In the genomic region with DNA sequence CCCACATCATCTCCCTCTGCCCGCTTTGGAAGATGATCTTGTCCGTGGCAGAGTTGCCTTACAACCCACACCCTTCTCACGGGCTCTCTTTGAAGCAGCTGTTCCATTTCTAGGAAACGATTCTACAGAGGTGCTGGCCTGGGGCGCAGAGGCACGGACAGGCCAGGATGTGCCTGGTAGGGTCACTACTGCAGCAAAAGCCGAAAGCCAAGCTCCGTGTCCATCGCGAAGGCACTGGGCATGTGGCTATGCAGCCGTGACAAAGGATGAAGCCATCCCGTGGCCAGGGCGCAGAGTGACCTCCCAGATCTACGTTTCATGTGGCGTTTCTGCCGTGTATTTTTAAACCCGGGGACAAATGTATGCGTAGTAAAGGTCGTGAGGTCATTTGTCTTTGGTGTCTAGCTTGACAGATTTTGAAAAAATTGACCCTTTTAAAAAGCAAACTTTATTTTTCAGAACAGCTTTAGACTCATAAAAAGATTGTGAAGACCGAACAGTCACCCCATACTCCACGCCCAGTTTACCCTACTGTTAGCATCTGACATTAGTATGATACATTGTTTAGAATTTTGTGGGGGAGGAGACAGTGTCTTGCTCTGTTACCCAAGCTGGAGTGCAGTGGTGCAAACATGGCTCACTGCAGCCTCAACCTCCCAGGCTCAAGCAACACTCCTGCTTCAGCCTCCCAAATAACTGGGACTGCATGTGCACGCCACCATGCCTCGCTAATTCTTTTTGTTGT, we compare ENCODE assay signal across 1 cellular context.
TF ChIP-seq lines count a peak whose summit lies in the region.

No MANE protein-coding gene starts in this region.

TF ChIP-seq in HepG2, 621 proteins besides CTCF, POLR2A, EP300 and RAD21:
- TF ChIP-seq PAF1 (CRISPR knock-in tag; IDR thresholded peaks at IDR 0.05): no peak
